8 cellular contexts compared by ENCODE assay signal in the genomic region with DNA sequence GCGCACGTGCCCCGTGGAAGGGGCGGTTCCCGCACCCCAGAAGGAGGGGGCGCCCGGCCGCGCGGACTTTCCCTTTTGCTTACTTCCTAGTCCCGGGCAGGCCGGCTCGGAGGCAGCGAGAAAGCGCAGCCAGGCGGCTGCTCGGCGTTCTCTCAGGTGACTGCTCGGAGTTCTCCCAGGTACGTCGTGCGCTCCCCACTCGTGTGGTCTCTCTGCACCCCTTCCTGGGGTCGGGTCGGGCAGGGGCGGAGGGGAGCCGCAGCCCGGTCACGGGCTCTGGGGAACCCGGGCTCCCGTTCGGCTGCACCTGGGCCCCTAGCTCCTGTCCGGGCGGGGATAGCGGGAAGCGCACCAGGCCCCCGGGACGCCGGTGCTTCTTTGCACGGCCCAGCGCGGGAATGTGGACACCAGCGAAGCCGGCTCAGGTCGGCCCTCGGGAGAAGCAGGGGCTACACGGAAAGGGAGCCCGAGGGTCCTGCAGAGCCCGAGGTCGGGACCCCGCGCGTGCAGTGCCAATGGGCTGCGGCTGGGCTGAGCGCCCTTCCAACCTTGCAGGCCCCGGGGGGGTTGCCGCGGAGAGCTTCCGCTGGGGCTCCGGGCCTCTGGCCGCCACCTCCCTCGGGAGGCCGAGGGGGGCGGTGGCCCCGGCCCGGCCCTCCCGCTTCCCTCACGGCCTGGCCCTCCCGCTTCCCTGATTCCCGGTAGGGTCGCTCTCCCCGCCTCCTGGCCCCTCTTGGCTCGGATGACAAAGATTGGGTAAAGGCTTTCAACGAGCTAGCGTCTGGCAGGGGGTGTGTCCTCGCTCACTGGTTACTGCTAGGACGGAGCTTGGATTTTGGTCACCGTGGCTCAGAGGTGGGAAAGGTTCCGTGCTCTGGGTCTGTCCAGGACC. TPM values are rescaled to one million over a fixed set of nuclear protein-coding genes. Genes with fewer than 3 reads are reported as not detected.
DNase-seq lines count a peak whose midpoint lies in the region; ATAC-seq and TF ChIP-seq lines count a peak whose summit lies in the region.

A gene with protein sequence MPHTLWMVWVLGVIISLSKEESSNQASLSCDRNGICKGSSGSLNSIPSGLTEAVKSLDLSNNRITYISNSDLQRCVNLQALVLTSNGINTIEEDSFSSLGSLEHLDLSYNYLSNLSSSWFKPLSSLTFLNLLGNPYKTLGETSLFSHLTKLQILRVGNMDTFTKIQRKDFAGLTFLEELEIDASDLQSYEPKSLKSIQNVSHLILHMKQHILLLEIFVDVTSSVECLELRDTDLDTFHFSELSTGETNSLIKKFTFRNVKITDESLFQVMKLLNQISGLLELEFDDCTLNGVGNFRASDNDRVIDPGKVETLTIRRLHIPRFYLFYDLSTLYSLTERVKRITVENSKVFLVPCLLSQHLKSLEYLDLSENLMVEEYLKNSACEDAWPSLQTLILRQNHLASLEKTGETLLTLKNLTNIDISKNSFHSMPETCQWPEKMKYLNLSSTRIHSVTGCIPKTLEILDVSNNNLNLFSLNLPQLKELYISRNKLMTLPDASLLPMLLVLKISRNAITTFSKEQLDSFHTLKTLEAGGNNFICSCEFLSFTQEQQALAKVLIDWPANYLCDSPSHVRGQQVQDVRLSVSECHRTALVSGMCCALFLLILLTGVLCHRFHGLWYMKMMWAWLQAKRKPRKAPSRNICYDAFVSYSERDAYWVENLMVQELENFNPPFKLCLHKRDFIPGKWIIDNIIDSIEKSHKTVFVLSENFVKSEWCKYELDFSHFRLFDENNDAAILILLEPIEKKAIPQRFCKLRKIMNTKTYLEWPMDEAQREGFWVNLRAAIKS (plus strand): TSS at position 99 of the 892 bp plus-strand sequence. CDS start 18,628 bp downstream, outside the sequence.

- H3K36me3 ChIP-seq in Caco-2 (ENCODE audit: control insufficient read depth, insufficient read depth, low read length) (no peaks in the 10 kb centered on the region), mesodermal cell (ENCODE audit: control insufficient read depth, insufficient read depth, low read length) (no peaks in the 10 kb centered on the region)

- H3K27ac ChIP-seq in mesodermal cell (ENCODE audit: low read depth, low read length, severe bottlenecking) = no peak within 1 kb of the TSS

- DNase-seq in Caco-2 = peak; percentile 68 to 72
- peak; percentile 77 for DNase-seq in activated CD4-positive, alpha-beta memory T cell treated with anti-CD3 and anti-CD28 coated beads for 36 hours
- DNase-seq in effector CD8-positive, alpha-beta T cell (lab: John Stamatoyannopoulos, UW) = peak; percentile 53
- DNase-seq in stimulated activated CD8-positive, alpha-beta memory T cell treated with anti-CD3 and anti-CD28 coated beads, Interleukin-15, amount 100 ng/mL, for 48 hours (ENCODE audit: low read depth in 2 of 2) = peak; percentile 25 to 51
- no peak for DNase-seq in NCI-H187 (lab: John Stamatoyannopoulos, UW)

- peaks cover 11% of the 10 kb centered on the region for H3K9me3 Mint-ChIP-seq in Caco-2 (ENCODE audit: unreplicated experiment)
- H3K9me3 Mint-ChIP-seq in IgD-negative memory B cell = peaks cover 2 to 22% (median 16%) of the 10 kb centered on the region in 3 donors
- peaks cover 16% of the 10 kb centered on the region for H3K9me3 Mint-ChIP-seq in activated CD4-positive, alpha-beta memory T cell treated with anti-CD3 and anti-CD28 coated beads for 36 hours

- H3K4me3 ChIP-seq in Caco-2 (ENCODE audit: low read depth, low read length) (peak within 1 kb of the TSS; percentile 49), mesodermal cell (ENCODE audit: extremely low read depth, insufficient read depth, low read length, poor library complexity, severe bottlenecking) (peak within 1 kb of the TSS; percentile 41)

- intact Hi-C loops in Caco-2 (cut with micrococcal nuclease; ENCODE audit: unreplicated experiment) = loop anchor here (2.0 kb wide), 1 partner anchor 66 kb away; no protein-coding TSS in a partner anchor
- intact Hi-C loops in activated CD4-positive, alpha-beta memory T cell treated with anti-CD3 and anti-CD28 coated beads for 36 hours (cut with micrococcal nuclease) = loop anchor here (2.0 kb wide), 1 partner anchor 34 kb away; no protein-coding TSS in a partner anchor

- no peak within 1 kb of the TSS for H3K27ac Mint-ChIP-seq in Caco-2 (ENCODE audit: unreplicated experiment)
- peak within 1 kb of the TSS in 2 of 3 donors; percentile 13 to 43 for H3K27ac Mint-ChIP-seq in IgD-negative memory B cell
- H3K27ac Mint-ChIP-seq in activated CD4-positive, alpha-beta memory T cell treated with anti-CD3 and anti-CD28 coated beads for 36 hours = no peak within 1 kb of the TSS

- ATAC-seq in GM21390 (IDR thresholded peaks at IDR 0.05; ENCODE audit: unreplicated experiment) = peak; percentile 87

- peaks cover 4% of the 10 kb centered on the region for H3K36me3 Mint-ChIP-seq in Caco-2 (ENCODE audit: insufficient read depth, unreplicated experiment)
- peaks cover 13% of the 10 kb centered on the region for H3K36me3 Mint-ChIP-seq in IgD-negative memory B cell
- H3K36me3 Mint-ChIP-seq in activated CD4-positive, alpha-beta memory T cell treated with anti-CD3 and anti-CD28 coated beads for 36 hours = peaks cover 16% of the 10 kb centered on the region

- peak within 1 kb of the TSS; percentile 77 for H3K4me3 Mint-ChIP-seq in Caco-2 (ENCODE audit: unreplicated experiment)
- H3K4me3 Mint-ChIP-seq in IgD-negative memory B cell = peak within 1 kb of the TSS; percentile 84 to 94 (median 92)
- H3K4me3 Mint-ChIP-seq in activated CD4-positive, alpha-beta memory T cell treated with anti-CD3 and anti-CD28 coated beads for 36 hours = peak within 1 kb of the TSS; percentile 70

- no peaks in the 10 kb centered on the region for H3K27me3 ChIP-seq in Caco-2 (replicated peaks; ENCODE audit: control insufficient read depth, insufficient read depth, low read length)

- peak in 1 of 2 experiments; percentile 7 for TF ChIP-seq CTCF in Caco-2 (IDR thresholded peaks at IDR 0.05; ENCODE audit: insufficient read depth in 1 of 2, low read depth in 1 of 2, low read length in 1 of 2, severe bottlenecking in 1 of 2, unreplicated experiment in 1 of 2)

- no peaks in the 10 kb centered on the region for H3K27me3 Mint-ChIP-seq in Caco-2 (ENCODE audit: insufficient read depth, unreplicated experiment)
- peaks cover 6% of the 10 kb centered on the region for H3K27me3 Mint-ChIP-seq in IgD-negative memory B cell
- peaks cover 26% of the 10 kb centered on the region for H3K27me3 Mint-ChIP-seq in activated CD4-positive, alpha-beta memory T cell treated with anti-CD3 and anti-CD28 coated beads for 36 hours

- peaks cover 25% of the 10 kb centered on the region for H3K9me3 ChIP-seq in Caco-2
- H3K9me3 ChIP-seq in mesodermal cell (ENCODE audit: control insufficient read depth, low read length) = peaks cover 14% of the 10 kb centered on the region

- WGBS in mesodermal cell (ENCODE audit: insufficient coverage in 2 of 2), 2 experiments = 2% methylated on average over 56 to 73 of the region's 79 CpGs

- H3K4me1 Mint-ChIP-seq in Caco-2 (ENCODE audit: low read depth, unreplicated experiment) = peaks cover 8% of the 10 kb centered on the region
- H3K4me1 Mint-ChIP-seq in IgD-negative memory B cell = peaks cover 2 to 10% (median 6%) of the 10 kb centered on the region in 3 donors
- peaks cover 11% of the 10 kb centered on the region for H3K4me1 Mint-ChIP-seq in activated CD4-positive, alpha-beta memory T cell treated with anti-CD3 and anti-CD28 coated beads for 36 hours (ENCODE audit: low read depth)

- CTCF ChIA-PET in Caco-2 (lab: Charles Lee) = interaction anchor here (2.0 kb wide), 1 partner anchor 66 kb away, joined by 5 read pairs; no protein-coding TSS in a partner anchor
- CTCF ChIA-PET in activated CD4-positive, alpha-beta memory T cell treated with anti-CD3 and anti-CD28 coated beads for 36 hours (lab: Charles Lee) = interaction anchor here (0.7 to 2.6 kb wide), 3 partner anchors 22 to 66 kb away, joined by 3 to 12 read pairs (median 3); no protein-coding TSS in a partner anchor

- no TSS peak for BruUV-seq in Caco-2 (replicated peaks; lab: Mats Ljungman, UMichigan)

- H3K4me1 ChIP-seq in Caco-2 (no peaks in the 10 kb centered on the region), mesodermal cell (ENCODE audit: control insufficient read depth, insufficient read depth, low read length, poor library complexity, severe bottlenecking) (no peaks in the 10 kb centered on the region)

- POLR2A ChIA-PET in Caco-2 (lab: Charles Lee) = no interaction called here
- POLR2A ChIA-PET in activated CD4-positive, alpha-beta memory T cell treated with anti-CD3 and anti-CD28 coated beads for 36 hours (lab: Charles Lee) = no interaction called here

RNA-seq across cellular contexts. Expression of the gene that starts here (rescaled TPM):
- 7.8 and 11.0 TPM in 2 replicates for total RNA-seq in Caco-2 (2022)
- polyA plus RNA-seq in IgD-negative memory B cell = 0.58 TPM
- 1 to 10 TPM; 1.3 to 1.6 TPM for total RNA-seq in activated CD4-positive, alpha-beta memory T cell treated with anti-CD3 and anti-CD28 coated beads for 36 hours
- polyA plus RNA-seq in mesodermal cell (2013, experiment 1 of 2) = 0.66 TPM
- 0.25 TPM for polyA plus RNA-seq in mesodermal cell (2013, experiment 2 of 2)

Comparison
In these comparisons a context has a peak if more than half of its experiments do, and no peak if none do; other contexts are left out.
1. DNase-seq: peak in Caco-2 (2 of 2), activated CD4-positive, alpha-beta memory T cell treated with anti-CD3 and anti-CD28 coated beads for 36 hours (single experiment), effector CD8-positive, alpha-beta T cell (single experiment) and stimulated activated CD8-positive, alpha-beta memory T cell treated with anti-CD3 and anti-CD28 coated beads, Interleukin-15, amount 100 ng/mL, for 48 hours (2 of 2); none in NCI-H187 (0 of 2).
2. H3K27ac Mint-ChIP-seq: peak in IgD-negative memory B cell (2 of 3); none in Caco-2 (single experiment) and activated CD4-positive, alpha-beta memory T cell treated with anti-CD3 and anti-CD28 coated beads for 36 hours (single experiment).
3. Peak in every context shown above with its lines, with median percentiles within 50 percentile points of each other: H3K4me3 Mint-ChIP-seq.